1 cellular context compared by ENCODE assay signal in genomic region chr5:160475864-160476438, GRCh38.
TF ChIP-seq lines count a peak whose summit lies in the region.

No MANE protein-coding gene starts in this region.

TF ChIP-seq in H1, 55 proteins besides CTCF, POLR2A, EP300 and RAD21:
- TF ChIP-seq YY1 (IDR thresholded peaks at IDR 0.05; ENCODE audit: low read depth, low read length) (no peak), TEAD4 (IDR thresholded peaks at IDR 0.05; ENCODE audit: low read depth, low read length) (no peak), HDAC6 (IDR thresholded peaks at IDR 0.05; ENCODE audit: low read depth, low read length) (no peak), SIN3A (conservative IDR thresholded peaks at IDR 0.05 in 1 of 2, IDR thresholded peaks at IDR 0.05 in 1 of 2; ENCODE audit: low read depth in 1 of 2, low read length in 2 of 2) (no peak), TCF12 (IDR thresholded peaks at IDR 0.05; ENCODE audit: low read depth, low read length) (no peak), KDM1A (IDR thresholded peaks at IDR 0.05; ENCODE audit: borderline replicate concordance, low read length) (no peak), FOSL1 (IDR thresholded peaks at IDR 0.05; ENCODE audit: insufficient read depth, low read depth, low read length) (no peak), RNF2 (IDR thresholded peaks at IDR 0.05; ENCODE audit: borderline replicate concordance, low read depth, low read length, missing control alignments, poor library complexity, severe bottlenecking) (no peak), MAFK (IDR thresholded peaks at IDR 0.05; ENCODE audit: low read depth, low read length) (no peak)
